In genomic region chr2:25150993-25151392, GRCh38 we compare ENCODE assay signal across 2 cellular contexts. TPM values are rescaled to one million over a fixed set of nuclear protein-coding genes. Genes with fewer than 3 reads are reported as not detected.
"Had no signal": no experiment of that assay in that cellular context is flagged by ENCODE, and none has a peak within 500 bp of the region (broad histone marks: within the 10 kb centered on the region; RNA-seq: fewer than 3 reads in every experiment).

No MANE protein-coding gene starts in this region.

RNA-seq across cellular contexts. Expression of gene POMC, which starts 17.4 kb away (rescaled TPM):
- total RNA-seq: H4, HFFc6 had no signal
